Comparison of ENCODE assay signal across 8 cellular contexts in the genomic region with DNA sequence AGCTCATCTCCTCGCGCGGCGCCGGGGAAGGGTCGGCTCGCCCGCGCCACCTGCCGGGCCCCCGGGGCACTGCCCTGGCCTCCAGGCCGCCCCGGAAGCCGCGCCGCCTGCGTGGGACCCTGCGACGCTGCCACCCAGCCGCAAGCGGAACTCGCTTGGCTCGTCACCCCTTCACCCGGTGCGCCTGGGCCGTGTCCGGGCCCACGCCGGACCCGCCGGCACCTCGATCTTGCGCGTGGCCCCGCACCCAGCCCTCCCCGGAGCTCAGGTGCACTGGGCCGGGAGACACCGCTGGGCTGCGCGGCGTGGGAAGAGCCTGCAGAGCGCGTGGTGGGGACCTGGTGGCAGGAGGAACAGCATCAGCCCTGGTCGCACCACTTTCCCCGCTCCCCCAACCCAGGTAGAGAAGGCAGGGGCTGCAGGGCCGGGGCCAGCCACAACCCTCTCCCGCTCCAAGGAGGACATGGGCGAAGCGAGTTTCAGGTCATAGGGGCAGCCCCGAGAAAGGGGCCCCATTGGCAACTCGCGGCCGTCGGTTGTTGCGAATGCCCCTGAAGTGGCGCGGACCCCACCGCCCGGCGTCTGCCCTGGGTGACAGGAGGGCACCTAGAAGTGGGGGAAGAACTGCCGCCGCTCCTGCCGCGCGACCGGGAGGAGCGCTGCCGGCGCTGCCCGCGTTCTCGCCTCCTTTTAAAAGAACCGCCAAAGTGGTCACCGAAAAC. TPM values are rescaled to one million over a fixed set of nuclear protein-coding genes. Genes with fewer than 3 reads are reported as not detected.
DNase-seq lines count a peak whose midpoint lies in the region; ATAC-seq and TF ChIP-seq lines count a peak whose summit lies in the region.

No MANE protein-coding gene starts in this region.

- H3K4me3 ChIP-seq in BJ (ENCODE audit: low read depth, low read length): peak overlapping the region; percentile 71
- H3K4me3 ChIP-seq in epithelial cell of proximal tubule (ENCODE audit: low read depth, low read length): peak overlapping the region; percentile 83
- peak overlapping the region; percentile 60 to 81 for H3K4me3 ChIP-seq in muscle layer of duodenum (ENCODE audit: low read depth in 1 of 2, low read length in 2 of 2)

- H3K9me3 ChIP-seq in muscle layer of duodenum (ENCODE audit: control insufficient read depth in 1 of 2, low read length in 2 of 2): no peaks in the 10 kb centered on the region

- CTCF ChIA-PET in BJ (lab: Yijun Ruan, JAX): interaction anchor here (0.5 to 2.7 kb wide), 37 partner anchors 9 to 482 kb away, joined by 3 to 36 read pairs (median 4); partner anchors contain the start of genes GGA3, GRB2, MRPS7 and SLC25A19

- DNase-seq in BJ (ENCODE audit: low read depth) (no peak), NOMO-1 treated with dmso at 0.1 percent for 144 hours (lab: John Stamatoyannopoulos, UW; ENCODE audit: unreplicated experiment) (peak; percentile 68), activated T-cell treated with anti-CD3 and anti-CD28 coated beads for 1 hour (ENCODE audit: low read depth) (peak; percentile 80), epithelial cell of proximal tubule (ENCODE audit: low read depth) (no peak)
- DNase-seq in stimulated activated CD8-positive, alpha-beta memory T cell treated with anti-CD3 and anti-CD28 coated beads, Interleukin-7, amount 100 ng/mL, for 4 hours (ENCODE audit: low read depth in 2 of 2): peak; percentile 66 to 85

- POLR2A ChIA-PET in BJ (lab: Charles Lee): interaction anchor here (0.5 to 2.2 kb wide), 5 partner anchors 10 to 144 kb away, joined by 3 to 18 read pairs (median 4); partner anchors contain the start of genes GGA3, MRPS7 and SLC25A19

- peaks cover 4 to 29% of the 10 kb centered on the region in 2 donors for H3K4me1 ChIP-seq in muscle layer of duodenum (ENCODE audit: control insufficient read depth in 1 of 2, insufficient read depth in 2 of 2, low read length in 2 of 2)

- no peak overlapping the region for H3K27ac ChIP-seq in muscle layer of duodenum (ENCODE audit: low read length)

- TF ChIP-seq CTCF in BJ (IDR thresholded peaks at IDR 0.05; ENCODE audit: insufficient read depth, low read depth, low read length) (peak; percentile 7), epithelial cell of proximal tubule (conservative IDR thresholded peaks at IDR 0.05; ENCODE audit: low read depth, low read length) (peak; percentile 42)

- peak; percentile 63 for TF ChIP-seq POLR2A in GM19193 (IDR thresholded peaks at IDR 0.05; ENCODE audit: extremely low read depth, insufficient read depth, insufficient read length)

- H3K27me3 ChIP-seq in BJ (ENCODE audit: control insufficient read depth, insufficient read depth, low read length) (no peaks in the 10 kb centered on the region), muscle layer of duodenum (ENCODE audit: low read depth, low read length) (no peaks in the 10 kb centered on the region)

- H3K36me3 ChIP-seq in BJ (ENCODE audit: control insufficient read depth, insufficient read depth, low read length) (peaks cover 1% of the 10 kb centered on the region), muscle layer of duodenum (ENCODE audit: control insufficient read depth in 1 of 2, insufficient read depth in 2 of 2, low read length in 2 of 2) (peaks cover 2 to 5% of the 10 kb centered on the region in 2 donors)

- ATAC-seq in HG03432 (IDR thresholded peaks at IDR 0.05; ENCODE audit: unreplicated experiment): peak; percentile 74

RNA-seq across cellular contexts. Expression of gene MIF4GD, which starts 0.4 kb away (rescaled TPM):
- 20.2 and 29.0 TPM in 2 replicates for polyA plus RNA-seq in BJ (2011; rRNA removed)
- polyA minus RNA-seq in BJ (2011; rRNA and poly(A)+ RNA removed): 6.8 and 14.6 TPM in 2 replicates
- 19.1 and 26.5 TPM in 2 replicates for total RNA-seq in epithelial cell of proximal tubule

RNA-seq across cellular contexts. Expression of gene MRPS7, which starts 9.7 kb away (rescaled TPM):
- polyA plus RNA-seq in BJ (2011; rRNA removed): 66.3 and 69.1 TPM in 2 replicates
- polyA minus RNA-seq in BJ (2011; rRNA and poly(A)+ RNA removed): 19.5 and 35.0 TPM in 2 replicates
- 91.2 and 95.6 TPM in 2 replicates for total RNA-seq in epithelial cell of proximal tubule

RNA-seq across cellular contexts. Expression of gene GGA3, which starts 10.0 kb away (rescaled TPM):
- polyA plus RNA-seq in BJ (2011; rRNA removed): 18.7 and 27.6 TPM in 2 replicates
- 21.3 and 23.9 TPM in 2 replicates for polyA minus RNA-seq in BJ (2011; rRNA and poly(A)+ RNA removed)
- 15.3 and 19.5 TPM in 2 replicates for total RNA-seq in epithelial cell of proximal tubule

RNA-seq across cellular contexts. Expression of gene SLC25A19, which starts 17.8 kb away (rescaled TPM):
- polyA plus RNA-seq in BJ (2011; rRNA removed): 8.3 and 12.0 TPM in 2 replicates
- polyA minus RNA-seq in BJ (2011; rRNA and poly(A)+ RNA removed): 5.6 and 7.1 TPM in 2 replicates
- 10.5 and 25.7 TPM in 2 replicates for total RNA-seq in epithelial cell of proximal tubule

Comparison
In these comparisons a context has a peak if more than half of its experiments do, and no peak if none do; other contexts are left out.
1. DNase-seq: peak in NOMO-1 treated with dmso at 0.1 percent for 144 hours (single experiment), activated T-cell treated with anti-CD3 and anti-CD28 coated beads for 1 hour (single experiment) and stimulated activated CD8-positive, alpha-beta memory T cell treated with anti-CD3 and anti-CD28 coated beads, Interleukin-7, amount 100 ng/mL, for 4 hours (2 of 2); none in BJ (single experiment) and epithelial cell of proximal tubule (single experiment).
2. Peak in every context shown above with its lines, with median percentiles within 50 percentile points of each other: H3K4me3 ChIP-seq.